In the genomic region with DNA sequence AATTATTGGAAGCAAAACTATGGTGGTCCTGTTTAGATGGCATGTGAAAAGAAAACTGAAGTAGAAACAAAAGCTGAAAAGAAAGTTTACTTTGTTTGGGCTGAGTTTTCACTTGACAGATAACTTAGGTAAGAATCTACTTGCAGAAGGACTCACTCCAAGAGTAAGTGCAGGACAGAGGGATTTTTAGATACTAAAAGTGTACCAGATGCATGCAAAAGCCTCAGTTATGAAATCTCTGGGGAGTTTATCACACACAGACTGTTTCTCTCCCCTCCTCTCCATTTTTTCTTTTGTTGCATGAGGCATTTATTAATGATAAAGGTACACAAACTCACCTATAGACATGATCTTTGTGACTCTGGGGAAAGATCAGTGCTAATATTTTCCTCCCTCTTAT, we compare ENCODE assay signal across 28 cellular contexts.
"Had no signal": no experiment of that assay in that cellular context is flagged by ENCODE, and none has a peak within 500 bp of the region (broad histone marks: within the 10 kb centered on the region; RNA-seq: fewer than 3 reads in every experiment).

No MANE protein-coding gene starts in this region.

- H3K36me3 ChIP-seq: colonic mucosa, esophagus muscularis mucosa, gastroesophageal sphincter, heart left ventricle, left lung, ovary, sigmoid colon, spleen, tibial artery had no signal

- H3K27ac ChIP-seq: colonic mucosa, epithelial cell of prostate, esophagus muscularis mucosa, gastroesophageal sphincter, heart left ventricle, left lung, ovary, psoas muscle, sigmoid colon, spleen, testis, tibial artery had no signal

- H3K27me3 ChIP-seq: colonic mucosa, esophagus muscularis mucosa, gastroesophageal sphincter, heart left ventricle, ovary, sigmoid colon, spleen, testis, tibial artery had no signal

- H3K9me3 ChIP-seq: colonic mucosa, esophagus muscularis mucosa, gastroesophageal sphincter, heart left ventricle, left lung, ovary, psoas muscle, sigmoid colon, spleen, testis, tibial artery had no signal

- H3K36me3 Mint-ChIP-seq: stimulated activated memory B cell treated with anti-CD40 and anti-IgM and Interleukin-4, amounts not matched to agents 10 μg/mL and 1 μg/mL and 100 μg/mL, for 72 hours; type B pancreatic cell had no signal

- H3K27me3 Mint-ChIP-seq: stimulated activated memory B cell treated with anti-CD40 and anti-IgM and Interleukin-4, amounts not matched to agents 10 μg/mL and 1 μg/mL and 100 μg/mL, for 72 hours; type B pancreatic cell had no signal

- H3K4me3 ChIP-seq: colonic mucosa, esophagus muscularis mucosa, gastroesophageal sphincter, heart left ventricle, left lung, ovary, psoas muscle, sigmoid colon, spleen, testis, tibial artery had no signal

- H3K27ac Mint-ChIP-seq: dendritic cell treated with granulocyte-macrophage colony-stimulating factor and Interleukin-4, amounts not matched to agents 40 ng/mL and 50 ng/mL, for 4 days; endodermal cell; naive thymus-derived CD8-positive, alpha-beta T cell; nephron progenitor cell; stimulated activated memory B cell treated with anti-CD40 and anti-IgM and Interleukin-4, amounts not matched to agents 10 μg/mL and 1 μg/mL and 100 μg/mL, for 72 hours; type B pancreatic cell had no signal

- DNase-seq: colonic mucosa; effector CD8-positive, alpha-beta T cell; endodermal cell; heart left ventricle; hippocampal formation; left cardiac atrium; left lung; mesendoderm; naive thymus-derived CD8-positive, alpha-beta T cell; nephron progenitor cell; nucleus accumbens; ovary; posterior cingulate gyrus; psoas muscle; right cardiac atrium; sigmoid colon; spleen; stimulated activated CD4-positive, alpha-beta T cell treated with anti-CD3 and anti-CD28 coated beads, Interleukin-4, amount 100 ng/mL, for 4 hours; stimulated activated naive CD8-positive, alpha-beta T cell treated with anti-CD3 and anti-CD28 coated beads, Interleukin-15, Interleukin-2, amounts not matched to agents 100 U/mL and 50 U/mL, for 24 hours; substantia nigra; testis; tibial artery had no signal

- H3K4me3 Mint-ChIP-seq: dendritic cell treated with granulocyte-macrophage colony-stimulating factor and Interleukin-4, amounts not matched to agents 40 ng/mL and 50 ng/mL, for 4 days; endodermal cell; naive thymus-derived CD8-positive, alpha-beta T cell; nephron progenitor cell; stimulated activated memory B cell treated with anti-CD40 and anti-IgM and Interleukin-4, amounts not matched to agents 10 μg/mL and 1 μg/mL and 100 μg/mL, for 72 hours; type B pancreatic cell had no signal

- H3K9me3 Mint-ChIP-seq: dendritic cell treated with granulocyte-macrophage colony-stimulating factor and Interleukin-4, amounts not matched to agents 40 ng/mL and 50 ng/mL, for 4 days had no signal

- H3K4me1 Mint-ChIP-seq: naive thymus-derived CD8-positive, alpha-beta T cell; nephron progenitor cell; stimulated activated memory B cell treated with anti-CD40 and anti-IgM and Interleukin-4, amounts not matched to agents 10 μg/mL and 1 μg/mL and 100 μg/mL, for 72 hours had no signal

- H3K4me1 ChIP-seq: colonic mucosa, esophagus muscularis mucosa, gastroesophageal sphincter, heart left ventricle, left lung, psoas muscle, sigmoid colon, spleen, testis, tibial artery had no signal
